12 cellular contexts compared by ENCODE assay signal in genomic region chr2:73292316-73292905, GRCh38. TPM values are rescaled to one million over a fixed set of nuclear protein-coding genes. Genes with fewer than 3 reads are reported as not detected.
DNase-seq lines count a peak whose midpoint lies in the region; ATAC-seq and TF ChIP-seq lines count a peak whose summit lies in the region.
"Had no signal": no experiment of that assay in that cellular context is flagged by ENCODE, and none has a peak within 500 bp of the region (broad histone marks: within the 10 kb centered on the region; RNA-seq: fewer than 3 reads in every experiment).

No MANE protein-coding gene starts in this region.

- DNase-seq in CD14-positive monocyte (ENCODE audit: low spot score): no peak
- no peak for DNase-seq in Caco-2
- peak; percentile 33 for DNase-seq in activated T-cell treated with anti-CD3 and anti-CD28 coated beads, Interleukin-2, amount 50 U/mL, for 24 hours
- no peak for DNase-seq in NK-92 (lab: John Stamatoyannopoulos, UW; ENCODE audit: unreplicated experiment)
- DNase-seq in DMS79 treated with DMSO at 0.1 percent for 48 hours (lab: John Stamatoyannopoulos, UW): no peak
- no peak for DNase-seq in NCI-H526 treated with DMSO at 0.1 percent for 48 hours (lab: John Stamatoyannopoulos, UW)
- DNase-seq: Right ventricle myocardium superior had no signal

- H3K4me3 Mint-ChIP-seq in CD14-positive monocyte (peak overlapping the region; percentile 24 to 87), Caco-2 (ENCODE audit: unreplicated experiment) (peak overlapping the region; percentile 71)
- peak overlapping the region; percentile 72 for H3K4me3 Mint-ChIP-seq in activated T-cell treated with anti-CD3 and anti-CD28 coated beads, Interleukin-2, amount 50 U/mL, for 24 hours

- H3K4me3 ChIP-seq in Caco-2 (ENCODE audit: low read depth, low read length): no peak overlapping the region
- peak overlapping the region; percentile 55 for H3K4me3 ChIP-seq in iPS-18a (ENCODE audit: low read length)

- intact Hi-C loops in CD14-positive monocyte (cut with micrococcal nuclease): no loop called here
- intact Hi-C loops in Caco-2 (cut with micrococcal nuclease; ENCODE audit: unreplicated experiment): no loop called here

- peaks cover 74 to 84% (median 82%) of the 10 kb centered on the region in 3 donors for H3K27me3 Mint-ChIP-seq in CD14-positive monocyte (ENCODE audit: low read depth in 3 of 3)
- peaks cover 21% of the 10 kb centered on the region for H3K27me3 Mint-ChIP-seq in Caco-2 (ENCODE audit: insufficient read depth, unreplicated experiment)
- peaks cover 77% of the 10 kb centered on the region for H3K27me3 Mint-ChIP-seq in activated T-cell treated with anti-CD3 and anti-CD28 coated beads, Interleukin-2, amount 50 U/mL, for 24 hours

- H3K36me3 Mint-ChIP-seq in CD14-positive monocyte (no peaks in the 10 kb centered on the region), Caco-2 (ENCODE audit: insufficient read depth, unreplicated experiment) (no peaks in the 10 kb centered on the region)
- H3K36me3 Mint-ChIP-seq in activated T-cell treated with anti-CD3 and anti-CD28 coated beads, Interleukin-2, amount 50 U/mL, for 24 hours (ENCODE audit: low read depth): no peaks in the 10 kb centered on the region

- H3K27ac Mint-ChIP-seq in CD14-positive monocyte (no peak overlapping the region), Caco-2 (ENCODE audit: unreplicated experiment) (no peak overlapping the region)
- no peak overlapping the region for H3K27ac Mint-ChIP-seq in activated T-cell treated with anti-CD3 and anti-CD28 coated beads, Interleukin-2, amount 50 U/mL, for 24 hours

- CTCF ChIA-PET in Caco-2 (lab: Charles Lee): no interaction called here

- H3K4me1 ChIP-seq in Caco-2: no peaks in the 10 kb centered on the region
- no peaks in the 10 kb centered on the region for H3K4me1 ChIP-seq in iPS-18a (ENCODE audit: control insufficient read depth, low read depth, low read length)

- H3K27me3 ChIP-seq in Caco-2 (replicated peaks; ENCODE audit: control insufficient read depth, insufficient read depth, low read length) (peaks cover 1% of the 10 kb centered on the region; the same call in 1 of the 2 replicates), iPS-18a (ENCODE audit: control insufficient read depth, insufficient read depth, low read length) (peaks cover 100% of the 10 kb centered on the region)

- no peak overlapping the region for H3K9ac ChIP-seq in iPS-18a (ENCODE audit: low read length)

- POLR2A ChIA-PET in Caco-2 (lab: Charles Lee): no interaction called here

- H3K9me3 ChIP-seq in Caco-2: no peaks in the 10 kb centered on the region
- H3K9me3 ChIP-seq in iPS-18a (ENCODE audit: control insufficient read depth, low read depth, low read length): no peaks in the 10 kb centered on the region

- no peak for TF ChIP-seq CTCF in CD14-positive monocyte (IDR thresholded peaks at IDR 0.05)
- TF ChIP-seq CTCF in Caco-2 (IDR thresholded peaks at IDR 0.05; ENCODE audit: insufficient read depth in 1 of 2, low read depth in 1 of 2, low read length in 1 of 2, severe bottlenecking in 1 of 2, unreplicated experiment in 1 of 2): no peak

- H3K9me3 Mint-ChIP-seq in CD14-positive monocyte: peaks cover 0 to 26% (median 16%) of the 10 kb centered on the region in 7 donors
- H3K9me3 Mint-ChIP-seq in Caco-2 (ENCODE audit: unreplicated experiment): no peaks in the 10 kb centered on the region
- no peaks in the 10 kb centered on the region for H3K9me3 Mint-ChIP-seq in activated T-cell treated with anti-CD3 and anti-CD28 coated beads, Interleukin-2, amount 50 U/mL, for 24 hours

- ATAC-seq in GM19328 (IDR thresholded peaks at IDR 0.05; ENCODE audit: unreplicated experiment): no peak
- ATAC-seq: sciatic nerve had no signal

- H3K27ac ChIP-seq in iPS-18a (ENCODE audit: low read length): no peak overlapping the region

- H3K4me1 Mint-ChIP-seq in CD14-positive monocyte: peaks cover 17% of the 10 kb centered on the region
- H3K4me1 Mint-ChIP-seq in Caco-2 (ENCODE audit: low read depth, unreplicated experiment): no peaks in the 10 kb centered on the region
- H3K4me1 Mint-ChIP-seq in activated T-cell treated with anti-CD3 and anti-CD28 coated beads, Interleukin-2, amount 50 U/mL, for 24 hours (ENCODE audit: low read depth): peaks cover 26% of the 10 kb centered on the region

- no TSS peak for BruUV-seq in Caco-2 (replicated peaks; lab: Mats Ljungman, UMichigan)

- H3K36me3 ChIP-seq in Caco-2 (ENCODE audit: control insufficient read depth, insufficient read depth, low read length): no peaks in the 10 kb centered on the region
- no peaks in the 10 kb centered on the region for H3K36me3 ChIP-seq in iPS-18a (ENCODE audit: control insufficient read depth, low read depth, low read length)

RNA-seq across cellular contexts. Expression of gene EGR4, which starts 0.9 kb away (rescaled TPM):
- under 1 TPM in 1 of 2 donors, not detected in 1; 0.12 TPM for polyA plus RNA-seq in CD14-positive monocyte
- total RNA-seq in Caco-2 (2022): 0.30 TPM in 1 of 2 replicates, not detected in the other
- total RNA-seq: bronchial epithelial cell, fibroblast of villous mesenchyme, Right ventricle myocardium superior, sciatic nerve had no signal

RNA-seq across cellular contexts. Expression of gene FBXO41, which starts 8.1 kb away (rescaled TPM):
- polyA plus RNA-seq in CD14-positive monocyte: under 1 TPM; 0.29 to 0.52 TPM
- total RNA-seq in Caco-2 (2022): 11.6 and 12.1 TPM in 2 replicates

RNA-seq across cellular contexts. Expression of gene CCT7, which starts 58.3 kb away (rescaled TPM):
- 100 to 1,000 TPM; 134 to 151 TPM for polyA plus RNA-seq in CD14-positive monocyte
- 450 and 505 TPM in 2 replicates for total RNA-seq in Caco-2 (2022)

RNA-seq across cellular contexts. Expression of gene PRADC1, which starts 59.4 kb away (rescaled TPM):
- polyA plus RNA-seq in CD14-positive monocyte: 10 to 100 TPM; 33.3 to 49.2 TPM
- total RNA-seq in Caco-2 (2022): 24.1 and 25.4 TPM in 2 replicates
